9 cellular contexts compared by ENCODE assay signal in genomic region chr4:3040447-3041191, GRCh38. TPM values are rescaled to one million over a fixed set of nuclear protein-coding genes. Genes with fewer than 3 reads are reported as not detected.
DNase-seq lines count a peak whose midpoint lies in the region; ATAC-seq, FAIRE-seq and TF ChIP-seq lines count a peak whose summit lies in the region.
"Had no signal": no experiment of that assay in that cellular context is flagged by ENCODE, and none has a peak within 500 bp of the region (broad histone marks: within the 10 kb centered on the region; RNA-seq: fewer than 3 reads in every experiment).

No MANE protein-coding gene starts in this region.

- POLR2A ChIA-PET in activated CD8-positive, alpha-beta T cell treated with anti-CD3 and anti-CD28 coated beads, Interleukin-2, amount 10 ng/mL, durations not matched to agents 7 days and 5 days (lab: Charles Lee) = no interaction called here

- H3K4me1 Mint-ChIP-seq in activated CD8-positive, alpha-beta T cell treated with anti-CD3 and anti-CD28 coated beads, Interleukin-2, amount 10 ng/mL, durations not matched to agents 7 days and 5 days (ENCODE audit: low read depth) = peaks cover 72% of the 10 kb centered on the region

- peak overlapping the region; percentile 95 for H3K27ac Mint-ChIP-seq in activated CD8-positive, alpha-beta T cell treated with anti-CD3 and anti-CD28 coated beads, Interleukin-2, amount 10 ng/mL, durations not matched to agents 7 days and 5 days

- peak overlapping the region in 1 of 2 experiments; percentile 67 for H3K4me3 ChIP-seq in neutrophil (ENCODE audit: low read depth in 1 of 2, low read length in 1 of 2)

- H3K27me3 ChIP-seq in neutrophil = peaks cover 23% of the 10 kb centered on the region

- peaks cover 1% of the 10 kb centered on the region for H3K9me3 Mint-ChIP-seq in activated CD8-positive, alpha-beta T cell treated with anti-CD3 and anti-CD28 coated beads, Interleukin-2, amount 10 ng/mL, durations not matched to agents 7 days and 5 days (ENCODE audit: insufficient read depth)

- ATAC-seq in GM21723 (IDR thresholded peaks at IDR 0.05; ENCODE audit: unreplicated experiment) = peak; percentile 47
- no peak for ATAC-seq in activated CD8-positive, alpha-beta T cell treated with anti-CD3 and anti-CD28 coated beads, Interleukin-2, amount 10 ng/mL, durations not matched to agents 7 days and 5 days
- no peak for ATAC-seq in GM21423 (IDR thresholded peaks at IDR 0.05; ENCODE audit: unreplicated experiment)
- no peak for ATAC-seq in GM19328 (IDR thresholded peaks at IDR 0.05; ENCODE audit: unreplicated experiment)

- TF ChIP-seq CTCF in neutrophil (IDR thresholded peaks at IDR 0.05) = no peak

- H3K4me3 Mint-ChIP-seq in activated CD8-positive, alpha-beta T cell treated with anti-CD3 and anti-CD28 coated beads, Interleukin-2, amount 10 ng/mL, durations not matched to agents 7 days and 5 days = peak overlapping the region; percentile 84

- no peaks in the 10 kb centered on the region for H3K36me3 ChIP-seq in neutrophil

- peak; percentile 86 for FAIRE-seq in GM12892 (lab: Jason Lieb, UNC)

- peaks cover 13% of the 10 kb centered on the region for H3K27me3 Mint-ChIP-seq in activated CD8-positive, alpha-beta T cell treated with anti-CD3 and anti-CD28 coated beads, Interleukin-2, amount 10 ng/mL, durations not matched to agents 7 days and 5 days (ENCODE audit: low read depth)

- peaks cover 38 to 54% of the 10 kb centered on the region in 2 experiments for H3K4me1 ChIP-seq in neutrophil (ENCODE audit: control insufficient read depth in 1 of 2, insufficient read depth in 1 of 2, low read depth in 1 of 2, low read length in 1 of 2)

- CTCF ChIA-PET in activated CD8-positive, alpha-beta T cell treated with anti-CD3 and anti-CD28 coated beads, Interleukin-2, amount 10 ng/mL, durations not matched to agents 7 days and 5 days (lab: Charles Lee) = interaction anchor here (2.6 kb wide), 1 partner anchor 63 kb away, joined by 10 read pairs; no protein-coding TSS in a partner anchor

- H3K27ac ChIP-seq in neutrophil = peak overlapping the region; percentile 78

- DNase-seq in GM12892 (ENCODE audit: insufficient read length) (peak; percentile 46), cortex of kidney (lab: John Stamatoyannopoulos, UW) (no peak), COLO829 (ENCODE audit: low spot score) (no peak)
- no peak for DNase-seq in activated CD8-positive, alpha-beta T cell treated with anti-CD3 and anti-CD28 coated beads, Interleukin-2, amount 10 ng/mL, durations not matched to agents 7 days and 5 days
- DNase-seq: NCI-H1417 treated with DMSO at 0.1 percent for 48 hours had no signal

- no peaks in the 10 kb centered on the region for H3K9me3 ChIP-seq in neutrophil

- H3K36me3 Mint-ChIP-seq in activated CD8-positive, alpha-beta T cell treated with anti-CD3 and anti-CD28 coated beads, Interleukin-2, amount 10 ng/mL, durations not matched to agents 7 days and 5 days (ENCODE audit: low read depth) = peaks cover 11% of the 10 kb centered on the region

- 0 out of 2 replicates have a peak, but pooled peaks have one; percentile 44 for TF ChIP-seq POLR2A in GM12892 (IDR thresholded peaks at IDR 0.05; ENCODE audit: low read depth, low read length)

RNA-seq across cellular contexts. Expression of gene HTT-AS, which starts 33.7 kb away (rescaled TPM):
- not detected for polyA plus RNA-seq in GM12892 (2012; ENCODE audit: missing spikeins)
- not detected for total RNA-seq in activated CD8-positive, alpha-beta T cell treated with anti-CD3 and anti-CD28 coated beads, Interleukin-2, amount 10 ng/mL, durations not matched to agents 7 days and 5 days

RNA-seq across cellular contexts. Expression of gene HTT, which starts 33.9 kb away (rescaled TPM):
- polyA plus RNA-seq in GM12892 (2012; ENCODE audit: missing spikeins) = 65.2 TPM
- 10 to 100 TPM; 51.2 to 58.0 TPM for total RNA-seq in activated CD8-positive, alpha-beta T cell treated with anti-CD3 and anti-CD28 coated beads, Interleukin-2, amount 10 ng/mL, durations not matched to agents 7 days and 5 days
